ENCODE assay signal across 32 cellular contexts in the genomic region with DNA sequence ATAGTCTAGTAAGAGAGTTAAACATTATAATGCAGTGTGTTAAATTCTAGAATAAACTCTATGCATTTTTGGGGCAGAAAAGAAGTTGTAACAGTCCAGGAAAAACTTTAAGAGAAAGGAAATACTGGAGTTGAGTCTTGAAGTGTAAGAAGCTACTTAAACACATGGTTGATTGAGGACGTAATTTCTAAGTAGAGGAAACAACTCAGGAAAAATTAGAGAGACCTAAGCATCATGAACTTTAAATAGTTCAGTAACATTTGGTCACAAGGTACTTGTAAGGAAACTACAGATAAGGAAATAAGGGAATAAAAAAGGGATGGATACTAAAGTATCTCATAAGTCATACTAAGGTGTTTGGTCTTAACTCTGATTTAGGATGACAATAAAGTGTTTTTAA. TPM values are rescaled to one million over a fixed set of nuclear protein-coding genes. Genes with fewer than 3 reads are reported as not detected.
"Had no signal": no experiment of that assay in that cellular context is flagged by ENCODE, and none has a peak within 500 bp of the region (broad histone marks: within the 10 kb centered on the region; RNA-seq: fewer than 3 reads in every experiment).

No MANE protein-coding gene starts in this region.

- ATAC-seq: activated CD8-positive, alpha-beta T cell treated with anti-CD3 and anti-CD28 coated beads for 36 hours; activated naive CD8-positive, alpha-beta T cell treated with anti-CD3 and anti-CD28 coated beads, Interleukin-2, amount 50 U/mL, for 24 hours; activated T-cell treated with anti-CD3 and anti-CD28 coated beads, Interleukin-2, amount 50 U/mL, for 4 hours had no signal

- DNase-seq: activated B cell treated with CpG ODN at 0.5 μM for 24 hours; activated CD4-positive, alpha-beta memory T cell treated with anti-CD3 and anti-CD28 coated beads for 36 hours; activated CD4-positive, alpha-beta T cell treated with anti-CD3 and anti-CD28 coated beads for 4 hours; activated CD4-positive, alpha-beta T cell treated with anti-CD3 and anti-CD28 coated beads, Interleukin-2, amount 10 ng/mL, durations not matched to agents 24 days and 14 days; activated CD4-positive, alpha-beta T cell treated with anti-CD3 and anti-CD28 coated beads, Interleukin-2, amount 50 U/mL, for 1 hour; activated CD4-positive, alpha-beta T cell treated with anti-CD3 and anti-CD28 coated beads, Interleukin-2, amount 50 U/mL, for 4 hours; activated CD4-positive, CD25-positive, alpha-beta regulatory T cell treated with anti-CD3 and anti-CD28 coated beads, Interleukin-2, amount 50 U/mL, for 72 hours; activated CD8-positive, alpha-beta memory T cell treated with anti-CD3 and anti-CD28 coated beads, Interleukin-2, amount 50 U/mL, for 4 hours; activated CD8-positive, alpha-beta T cell treated with anti-CD3 and anti-CD28 coated beads for 36 hours; activated effector memory CD4-positive, alpha-beta T cell treated with Interleukin-2 at 50 U/mL for 16 hours; activated gamma-delta T cell; activated naive CD4-positive, alpha-beta T cell treated with anti-CD3 and anti-CD28 coated beads, Interleukin-2, amount 10 ng/mL, durations not matched to agents 7 days and 5 days; activated naive CD4-positive, alpha-beta T cell treated with Interleukin-2 at 50 U/mL for 16 hours; activated naive CD8-positive, alpha-beta T cell treated with anti-CD3 and anti-CD28 coated beads, Interleukin-2, amount 10 ng/mL, durations not matched to agents 7 days and 5 days; activated naive CD8-positive, alpha-beta T cell treated with anti-CD3 and anti-CD28 coated beads, Interleukin-2, amount 50 U/mL, for 24 hours; activated T-cell treated with anti-CD3 and anti-CD28 coated beads for 4 hours; activated T-cell treated with anti-CD3 and anti-CD28 coated beads, Interleukin-2, amount 50 U/mL, for 1 hour; activated T-cell treated with anti-CD3 and anti-CD28 coated beads, Interleukin-2, amount 50 U/mL, for 4 hours; amygdala; anterior cingulate cortex; caudate nucleus; cerebellar nuclear complex; T-helper 1 cell; T-helper 2 cell; T-helper 9 cell had no signal

- H3K27ac ChIP-seq: ascending aorta, cardiac muscle cell, VCaP had no signal

- H3K4me3 ChIP-seq: ascending aorta, cardiac muscle cell had no signal

- H3K4me1 ChIP-seq: ascending aorta had no signal

- FAIRE-seq: bronchial epithelial cell, TTC549 had no signal

- H3K36me3 ChIP-seq: ascending aorta, cardiac muscle cell had no signal

- H3K9me3 ChIP-seq: ascending aorta had no signal

- H3K27me3 ChIP-seq: ascending aorta, cardiac muscle cell had no signal

RNA-seq across cellular contexts. Expression of gene TRDN, which starts 4.7 kb away (rescaled TPM):
- total RNA-seq: activated B cell treated with CpG ODN at 0.5 μM for 24 hours; activated CD4-positive, alpha-beta memory T cell treated with anti-CD3 and anti-CD28 coated beads for 36 hours; activated CD4-positive, alpha-beta T cell treated with anti-CD3 and anti-CD28 coated beads, Interleukin-2, amount 10 ng/mL, durations not matched to agents 24 days and 14 days; activated CD8-positive, alpha-beta memory T cell treated with anti-CD3 and anti-CD28 coated beads for 36 hours; activated CD8-positive, alpha-beta T cell treated with anti-CD3 and anti-CD28 coated beads for 36 hours; activated naive CD8-positive, alpha-beta T cell treated with anti-CD3 and anti-CD28 coated beads, Interleukin-2, amount 10 ng/mL, durations not matched to agents 7 days and 5 days; activated T-cell treated with anti-CD3 and anti-CD28 coated beads, Interleukin-2, amount 50 U/mL, for 4 hours; activated T-helper 2 cell treated with anti-CD3 and anti-CD28 coated beads, Interferon-gamma antibody, Interleukin-2, Interleukin-4, amounts not matched to agents 10 μg/mL and 5 μg/mL and 100 μg/mL, durations not matched to agents 14 hours and 24 hours and 36 hours; ascending aorta; bronchial epithelial cell had no signal
